In the genomic region with DNA sequence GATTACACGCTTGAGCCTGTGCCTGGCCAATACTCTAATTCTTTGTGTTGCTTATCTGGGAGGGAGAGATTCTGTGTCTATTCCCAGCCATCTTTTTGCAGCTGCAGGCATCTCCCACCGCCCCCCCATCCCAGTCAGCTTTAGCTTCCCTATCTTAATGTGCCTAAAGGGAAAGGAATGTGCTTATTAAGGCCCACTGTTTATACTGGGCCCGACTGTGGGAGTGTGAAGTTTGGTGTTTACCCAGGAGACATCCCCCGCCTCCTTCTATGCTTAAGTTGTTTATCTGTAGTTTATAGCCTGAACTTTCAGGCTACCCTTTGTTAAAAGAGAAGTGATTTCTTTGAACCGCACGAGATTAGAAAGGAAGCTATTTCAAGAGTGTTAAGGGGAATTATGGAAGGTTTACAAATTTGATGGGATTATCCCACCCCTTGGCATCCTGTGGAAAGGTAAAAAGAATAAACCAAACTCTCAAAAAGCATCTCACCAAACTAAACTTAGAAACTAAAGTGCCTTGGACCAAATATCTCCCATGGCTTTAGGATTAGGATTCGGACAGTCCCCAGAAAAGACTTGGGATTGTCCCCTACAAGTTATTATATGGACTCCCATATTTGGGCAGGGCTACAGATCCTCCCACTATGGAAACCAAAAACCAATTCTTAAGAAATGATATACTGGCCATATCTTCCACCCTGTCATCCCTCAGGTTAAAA, we compare ENCODE assay signal across 13 cellular contexts. TPM values are rescaled to one million over a fixed set of nuclear protein-coding genes. Genes with fewer than 3 reads are reported as not detected.
DNase-seq lines count a peak whose midpoint lies in the region; ATAC-seq and TF ChIP-seq lines count a peak whose summit lies in the region.
"Had no signal": no experiment of that assay in that cellular context is flagged by ENCODE, and none has a peak within 500 bp of the region (broad histone marks: within the 10 kb centered on the region; RNA-seq: fewer than 3 reads in every experiment).

No MANE protein-coding gene starts in this region.

- H3K36me3 ChIP-seq in mucosa of descending colon (ENCODE audit: low read depth): no peaks in the 10 kb centered on the region
- H3K36me3 ChIP-seq: WERI-Rb-1 had no signal

- no peaks in the 10 kb centered on the region for H3K27me3 ChIP-seq in AG04450 (ENCODE audit: control insufficient read depth, insufficient read depth, low read length)
- peaks cover 17% of the 10 kb centered on the region for H3K27me3 ChIP-seq in CD4-positive, alpha-beta T cell (ENCODE audit: control insufficient read depth, insufficient read depth, low read length)

- DNase-seq in AG04450 (ENCODE audit: low read depth, low spot score) (peak; percentile 69), LHCN-M2 (ENCODE audit: low read depth) (peak; percentile 24), fibroblast of peridontal ligament (ENCODE audit: extremely low read depth) (peak; percentile 75), mucosa of descending colon (peak in 1 of 3 donors; percentile 16)
- DNase-seq in activated T-cell treated with anti-CD3 and anti-CD28 coated beads, Interleukin-2, amount 50 U/mL, for 24 hours: no peak
- no peak for DNase-seq in CD4-positive, alpha-beta T cell
- DNase-seq: activated T-cell treated with anti-CD3 and anti-CD28 coated beads, Interleukin-2, amount 50 U/mL, for 1 hour; naive thymus-derived CD8-positive, alpha-beta T cell; NCI-H524; SIG-M5; WERI-Rb-1 had no signal

- no peak overlapping the region for H3K27ac Mint-ChIP-seq in activated T-cell treated with anti-CD3 and anti-CD28 coated beads, Interleukin-2, amount 50 U/mL, for 24 hours
- no peak overlapping the region for H3K27ac Mint-ChIP-seq in CD4-positive, alpha-beta T cell
- H3K27ac Mint-ChIP-seq: naive thymus-derived CD8-positive, alpha-beta T cell had no signal

- intact Hi-C loops in mucosa of descending colon (cut with DNase I, micrococcal nuclease): no loop called here
- intact Hi-C loops in CD4-positive, alpha-beta T cell (cut with DNase I, micrococcal nuclease): no loop called here

- no peaks in the 10 kb centered on the region for H3K4me1 ChIP-seq in mucosa of descending colon (ENCODE audit: low read depth)

- peaks cover 68% of the 10 kb centered on the region for H3K27me3 Mint-ChIP-seq in activated T-cell treated with anti-CD3 and anti-CD28 coated beads, Interleukin-2, amount 50 U/mL, for 24 hours
- H3K27me3 Mint-ChIP-seq in CD4-positive, alpha-beta T cell: peaks cover 47% of the 10 kb centered on the region

- peak overlapping the region; percentile 69 for H3K27ac ChIP-seq in AG04450 (ENCODE audit: low read depth, low read length)
- H3K27ac ChIP-seq in CD4-positive, alpha-beta T cell (ENCODE audit: low read depth, low read length): no peak overlapping the region
- H3K27ac ChIP-seq: WERI-Rb-1 had no signal

- no peak overlapping the region for H3K4me3 Mint-ChIP-seq in activated T-cell treated with anti-CD3 and anti-CD28 coated beads, Interleukin-2, amount 50 U/mL, for 24 hours
- H3K4me3 Mint-ChIP-seq in CD4-positive, alpha-beta T cell: no peak overlapping the region
- H3K4me3 Mint-ChIP-seq: naive thymus-derived CD8-positive, alpha-beta T cell had no signal

- H3K4me1 Mint-ChIP-seq in activated T-cell treated with anti-CD3 and anti-CD28 coated beads, Interleukin-2, amount 50 U/mL, for 24 hours (ENCODE audit: low read depth): peaks cover 12% of the 10 kb centered on the region
- H3K4me1 Mint-ChIP-seq in CD4-positive, alpha-beta T cell (ENCODE audit: low read depth): peaks cover 6% of the 10 kb centered on the region

- POLR2A ChIA-PET in AG04450 (lab: Yijun Ruan, JAX): interaction anchor here (0.6 to 1.9 kb wide), 5 partner anchors 13 to 26 kb away, joined by 3 to 5 read pairs (median 4); partner anchors contain the start of gene ZNF496
- POLR2A ChIA-PET in CD4-positive, alpha-beta T cell (lab: Charles Lee): no interaction called here

- H3K9me3 ChIP-seq in AG04450 (ENCODE audit: control insufficient read depth, insufficient read depth, low read length) (no peaks in the 10 kb centered on the region), mucosa of descending colon (no peaks in the 10 kb centered on the region)
- H3K9me3 ChIP-seq in CD4-positive, alpha-beta T cell (ENCODE audit: control insufficient read depth, low read length): no peaks in the 10 kb centered on the region

- TF ChIP-seq CTCF in AG04450 (IDR thresholded peaks at IDR 0.05; ENCODE audit: low read depth, low read length): no peak
- TF ChIP-seq CTCF in mucosa of descending colon (IDR thresholded peaks at IDR 0.05): no peak
- no peak for TF ChIP-seq CTCF in CD4-positive, alpha-beta T cell (IDR thresholded peaks at IDR 0.05)

- no peak overlapping the region for H3K4me3 ChIP-seq in AG04450 (ENCODE audit: low read depth, low read length)
- H3K4me3 ChIP-seq in mucosa of descending colon: no peak overlapping the region

- ATAC-seq in mucosa of descending colon (peak; percentile 35), HG02970 (IDR thresholded peaks at IDR 0.05; ENCODE audit: low FRiP score, unreplicated experiment) (no peak), HG02870 (IDR thresholded peaks at IDR 0.05; ENCODE audit: unreplicated experiment) (no peak)
- no peak for ATAC-seq in CD4-positive, alpha-beta T cell (ENCODE audit: poor library complexity)
- ATAC-seq: naive thymus-derived CD8-positive, alpha-beta T cell had no signal

- CTCF ChIA-PET in AG04450 (lab: Charles Lee): interaction anchor here (1.1 to 3.6 kb wide), 2 partner anchors 15 to 33 kb away, joined by 3 to 16 read pairs; no protein-coding TSS in a partner anchor
- CTCF ChIA-PET in CD4-positive, alpha-beta T cell (lab: Charles Lee): no interaction called here

- no peaks in the 10 kb centered on the region for H3K36me3 Mint-ChIP-seq in activated T-cell treated with anti-CD3 and anti-CD28 coated beads, Interleukin-2, amount 50 U/mL, for 24 hours (ENCODE audit: low read depth)
- no peaks in the 10 kb centered on the region for H3K36me3 Mint-ChIP-seq in CD4-positive, alpha-beta T cell (ENCODE audit: low read depth)

- H3K9me3 Mint-ChIP-seq in activated T-cell treated with anti-CD3 and anti-CD28 coated beads, Interleukin-2, amount 50 U/mL, for 24 hours: no peaks in the 10 kb centered on the region
- H3K9me3 Mint-ChIP-seq in CD4-positive, alpha-beta T cell: no peaks in the 10 kb centered on the region

RNA-seq across cellular contexts. Expression of gene ZNF496, which starts 25.6 kb away (rescaled TPM):
- 18.5 and 20.0 TPM in 2 replicates for polyA plus RNA-seq in AG04450 (2011; rRNA removed)
- polyA minus RNA-seq in AG04450 (2011; rRNA and poly(A)+ RNA removed): 30.6 and 37.1 TPM in 2 replicates
- total RNA-seq in LHCN-M2 (2014; rRNA removed) (26.3 and 36.2 TPM in 2 replicates), mucosa of descending colon (10 to 100 TPM; 13.3 to 26.5 (median 18.0) TPM)
- polyA plus RNA-seq in LHCN-M2 (2012): 12.0 TPM
- total RNA-seq in CD4-positive, alpha-beta T cell: 10 to 100 TPM; 15.8 to 19.9 TPM

RNA-seq across cellular contexts. Expression of gene NLRP3, which starts 58.8 kb away (rescaled TPM):
- 0.06 and 0.09 TPM in 2 replicates for polyA plus RNA-seq in AG04450 (2011; rRNA removed)
- not detected in 2 replicates for polyA minus RNA-seq in AG04450 (2011; rRNA and poly(A)+ RNA removed)
- 0.57 and 0.58 TPM in 2 replicates for total RNA-seq in LHCN-M2 (2014; rRNA removed)
- polyA plus RNA-seq in LHCN-M2 (2012): 0.19 TPM
- 1 to 10 TPM in 1 of 3 donors, under 1 TPM in 2; 0.55 to 1.5 (median 0.89) TPM for total RNA-seq in mucosa of descending colon
- total RNA-seq in CD4-positive, alpha-beta T cell: 1 to 10 TPM; 7.8 to 8.5 TPM

Comparison
In these comparisons a context has a peak if more than half of its experiments do, and no peak if none do; other contexts are left out.
1. DNase-seq: peak in AG04450 (single experiment), LHCN-M2 (single experiment) and fibroblast of peridontal ligament (single experiment); none in activated T-cell treated with anti-CD3 and anti-CD28 coated beads, Interleukin-2, amount 50 U/mL, for 24 hours (single experiment) and CD4-positive, alpha-beta T cell (0 of 10).